In genomic region chr9:136410500-136411287, GRCh38 we compare ENCODE assay signal across 1 cellular context.
TF ChIP-seq lines count a peak whose summit lies in the region.

ENTR1 (minus strand) TSS chr9:136410614; CDS start chr9:136410397, 217 bp downstream.
PMPCA (plus strand) TSS chr9:136410658; CDS start chr9:136410669, 11 bp downstream.

TF ChIP-seq in WTC11, 78 proteins besides CTCF, POLR2A, EP300 and RAD21 (continued from another document):
- TF ChIP-seq IRF1 (CRISPR knock-in tag; IDR thresholded peaks at IDR 0.05) (no peak; the same call in 1 of the 2 replicates), E2F4 (CRISPR knock-in tag; IDR thresholded peaks at IDR 0.05; ENCODE audit: borderline replicate concordance, low read depth) (no peak), ZNF512 (CRISPR knock-in tag; IDR thresholded peaks at IDR 0.05; ENCODE audit: borderline replicate concordance) (no peak), ATF3 (CRISPR knock-in tag; conservative IDR thresholded peaks at IDR 0.05) (no peak), NR2C2 (CRISPR knock-in tag; IDR thresholded peaks at IDR 0.05) (no peak), PREB (CRISPR knock-in tag; IDR thresholded peaks at IDR 0.05; ENCODE audit: borderline replicate concordance) (no peak), ZBTB21 (CRISPR knock-in tag; IDR thresholded peaks at IDR 0.05; ENCODE audit: borderline replicate concordance) (no peak), ZNF671 (CRISPR knock-in tag; IDR thresholded peaks at IDR 0.05) (no peak), ZNF263 (CRISPR knock-in tag; IDR thresholded peaks at IDR 0.05; ENCODE audit: low read depth) (no peak), FOXJ3 (CRISPR knock-in tag; IDR thresholded peaks at IDR 0.05; ENCODE audit: borderline replicate concordance) (no peak), ZBTB43 (CRISPR knock-in tag; IDR thresholded peaks at IDR 0.05) (no peak)
